21 cellular contexts compared by ENCODE assay signal in the genomic region with DNA sequence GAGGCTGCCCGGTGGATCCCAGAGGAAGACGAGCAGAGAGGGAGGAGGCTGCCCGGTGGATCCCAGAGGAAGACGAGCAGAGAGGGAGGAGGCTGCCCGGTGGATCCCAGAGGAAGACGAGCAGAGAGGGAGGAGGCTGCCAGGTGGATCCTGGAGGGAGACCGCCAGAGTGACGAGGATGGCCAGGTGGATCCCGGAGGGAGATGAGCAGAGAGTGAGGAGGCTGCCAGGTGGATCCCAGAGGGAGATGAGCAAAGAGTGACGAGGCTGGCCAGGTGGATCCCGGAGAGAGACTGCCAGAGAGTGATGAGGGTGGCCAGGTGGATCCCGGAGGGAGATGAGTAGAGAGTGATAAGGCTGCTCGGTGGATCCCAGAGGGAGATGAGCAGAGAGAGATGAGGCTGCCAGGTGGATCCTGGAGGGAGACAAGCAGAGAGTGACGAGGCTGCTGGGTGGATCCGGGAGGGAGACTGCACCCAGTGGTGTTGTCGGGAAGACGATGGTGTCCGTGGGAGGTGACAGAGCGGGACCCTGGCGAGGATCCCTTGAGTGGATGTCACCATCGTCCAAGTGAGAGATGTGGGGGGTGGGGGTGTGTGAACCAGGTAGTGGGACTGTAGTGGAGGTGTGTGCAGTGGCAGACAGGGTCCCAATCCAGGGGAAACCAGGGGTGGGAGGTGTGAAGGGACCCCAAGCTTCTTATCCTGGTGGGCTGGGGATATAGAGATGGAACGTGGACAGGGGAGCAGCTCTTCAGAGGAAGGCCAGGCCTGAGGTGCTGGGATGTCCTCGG. TPM values are rescaled to one million over a fixed set of nuclear protein-coding genes. Genes with fewer than 3 reads are reported as not detected.
DNase-seq lines count a peak whose midpoint lies in the region; ATAC-seq and TF ChIP-seq lines count a peak whose summit lies in the region.
"Had no signal": no experiment of that assay in that cellular context is flagged by ENCODE, and none has a peak within 500 bp of the region (broad histone marks: within the 10 kb centered on the region; RNA-seq: fewer than 3 reads in every experiment).

No MANE protein-coding gene starts in this region.

- intact Hi-C loops in natural killer cell (cut with micrococcal nuclease) = no loop called here
- intact Hi-C loops in transverse colon (cut with DNase I; ENCODE audit: low total_unique reads) = loop anchor here (10.0 kb wide), 1 partner anchor 59 kb away; no protein-coding TSS in a partner anchor

- POLR2A ChIA-PET in activated CD8-positive, alpha-beta T cell treated with anti-CD3 and anti-CD28 coated beads, Interleukin-2, amount 10 ng/mL, durations not matched to agents 7 days and 5 days (lab: Charles Lee) = no interaction called here

- in situ Hi-C loops in transverse colon (cut with MboI; ENCODE audit: low pct_ligation_motif_present in 1 of 4, low pct_unique_long_range_greater_than_20kb in 1 of 4, low sequenced_read_pairs in 3 of 4) = no loop called here

- no peak for TF ChIP-seq CTCF in natural killer cell (IDR thresholded peaks at IDR 0.05)
- TF ChIP-seq CTCF in nephron progenitor cell (IDR thresholded peaks at IDR 0.05) = no peak
- TF ChIP-seq CTCF in hepatocyte (IDR thresholded peaks at IDR 0.05; ENCODE audit: poor library complexity) = no peak
- no peak for TF ChIP-seq CTCF in transverse colon (IDR thresholded peaks at IDR 0.05)

- H3K27ac Mint-ChIP-seq in natural killer cell treated with Interleukin-12 subunit alpha and Interleukin-12 subunit beta and Interleukin-15 and Interleukin-18, amount 100 ng/mL, for 72 hours = no peak overlapping the region
- no peak overlapping the region for H3K27ac Mint-ChIP-seq in natural killer cell
- H3K27ac Mint-ChIP-seq in nephron progenitor cell = peak overlapping the region; percentile 6
- H3K27ac Mint-ChIP-seq in activated CD8-positive, alpha-beta T cell treated with anti-CD3 and anti-CD28 coated beads, Interleukin-2, amount 10 ng/mL, durations not matched to agents 7 days and 5 days = no peak overlapping the region
- H3K27ac Mint-ChIP-seq: CD4-positive, CD25-positive, alpha-beta regulatory T cell; HFFc6 had no signal

- no peaks in the 10 kb centered on the region for H3K4me1 Mint-ChIP-seq in natural killer cell treated with Interleukin-12 subunit alpha and Interleukin-12 subunit beta and Interleukin-15 and Interleukin-18, amount 100 ng/mL, for 72 hours (ENCODE audit: low read depth in 2 of 2)
- H3K4me1 Mint-ChIP-seq in natural killer cell (no peaks in the 10 kb centered on the region), nephron progenitor cell (peaks cover 24% of the 10 kb centered on the region)
- no peaks in the 10 kb centered on the region for H3K4me1 Mint-ChIP-seq in activated CD8-positive, alpha-beta T cell treated with anti-CD3 and anti-CD28 coated beads, Interleukin-2, amount 10 ng/mL, durations not matched to agents 7 days and 5 days (ENCODE audit: low read depth)

- H3K79me2 ChIP-seq in hepatocyte = no peaks in the 10 kb centered on the region

- no peaks in the 10 kb centered on the region for H3K27me3 ChIP-seq in hepatocyte
- H3K27me3 ChIP-seq in transverse colon = no peaks in the 10 kb centered on the region
- H3K27me3 ChIP-seq: MG63, SJSA1 had no signal

- peaks cover 9 to 29% of the 10 kb centered on the region in 2 donors for H3K27me3 Mint-ChIP-seq in natural killer cell treated with Interleukin-12 subunit alpha and Interleukin-12 subunit beta and Interleukin-15 and Interleukin-18, amount 100 ng/mL, for 72 hours
- H3K27me3 Mint-ChIP-seq in natural killer cell (ENCODE audit: low read depth in 2 of 2) (peaks cover 0 to 2% of the 10 kb centered on the region in 2 donors), nephron progenitor cell (ENCODE audit: low read depth, poor library complexity) (peaks cover 35% of the 10 kb centered on the region)
- H3K27me3 Mint-ChIP-seq in activated CD8-positive, alpha-beta T cell treated with anti-CD3 and anti-CD28 coated beads, Interleukin-2, amount 10 ng/mL, durations not matched to agents 7 days and 5 days (ENCODE audit: low read depth) = peaks cover 3% of the 10 kb centered on the region

- H3K36me3 ChIP-seq in hepatocyte (replicated peaks; ENCODE audit: insufficient read depth, low read depth) = no peaks in the 10 kb centered on the region
- no peaks in the 10 kb centered on the region for H3K36me3 ChIP-seq in transverse colon
- H3K36me3 ChIP-seq: MG63, SJSA1 had no signal

- TF ChIP-seq EP300 in transverse colon (IDR thresholded peaks at IDR 0.05; ENCODE audit: low read depth) = no peak

- H3K9me3 ChIP-seq in hepatocyte (ENCODE audit: low read depth) = no peaks in the 10 kb centered on the region
- no peaks in the 10 kb centered on the region for H3K9me3 ChIP-seq in transverse colon
- H3K9me3 ChIP-seq: MG63, SJSA1 had no signal

- 88% methylated on average over 22 of the region's 23 CpGs for WGBS in hepatocyte (ENCODE audit: low lambda C conversion rate, missing lambda C conversion rate)
- 78 to 83% methylated on average over 18 to 20 of the region's 23 CpGs for WGBS in transverse colon (ENCODE audit: low coverage in 1 of 2), 2 donors

- DNase-seq in natural killer cell treated with Interleukin-12 subunit alpha and Interleukin-12 subunit beta and Interleukin-15 and Interleukin-18, amount 100 ng/mL, for 72 hours (ENCODE audit: low spot score) = peak; percentile 75
- no peak for DNase-seq in natural killer cell
- peak; percentile 2 for DNase-seq in central memory CD4-positive, alpha-beta T cell
- DNase-seq in nephron progenitor cell = no peak
- no peak for DNase-seq in activated CD8-positive, alpha-beta T cell treated with anti-CD3 and anti-CD28 coated beads, Interleukin-2, amount 10 ng/mL, durations not matched to agents 7 days and 5 days
- no peak for DNase-seq in hepatocyte (ENCODE audit: low spot score)
- no peak for DNase-seq in transverse colon
- DNase-seq: CD4-positive, CD25-positive, alpha-beta regulatory T cell; DMS79 treated with DMSO at 0.1 percent for 48 hours; H7; HFFc6; Kasumi-1; MG63; NCI-H1417 treated with DMSO at 0.1 percent for 48 hours; NCI-H187; NCI-H2107; NCI-H2227 treated with DMSO at 0.1 percent for 48 hours; NCI-H510A; NK-92 treated with Interleukin-12 subunit alpha and Interleukin-12 subunit beta, amount 100 ng/mL, for 24 hours had no signal

- no peaks in the 10 kb centered on the region for H4K20me1 ChIP-seq in hepatocyte (ENCODE audit: insufficient read depth, poor library complexity, severe bottlenecking)

- H3K9me3 Mint-ChIP-seq in natural killer cell treated with Interleukin-12 subunit alpha and Interleukin-12 subunit beta and Interleukin-15 and Interleukin-18, amount 100 ng/mL, for 72 hours = peaks cover 3% of the 10 kb centered on the region
- H3K9me3 Mint-ChIP-seq in natural killer cell (no peaks in the 10 kb centered on the region), nephron progenitor cell (peaks cover 19% of the 10 kb centered on the region)
- no peaks in the 10 kb centered on the region for H3K9me3 Mint-ChIP-seq in activated CD8-positive, alpha-beta T cell treated with anti-CD3 and anti-CD28 coated beads, Interleukin-2, amount 10 ng/mL, durations not matched to agents 7 days and 5 days (ENCODE audit: insufficient read depth)

- H3K4me3 ChIP-seq in hepatocyte (no peak overlapping the region), transverse colon (no peak overlapping the region)
- H3K4me3 ChIP-seq: MG63, SJSA1 had no signal

- no peak overlapping the region for H3K4me2 ChIP-seq in hepatocyte

- H3K27ac ChIP-seq in hepatocyte = no peak overlapping the region
- no peak overlapping the region for H3K27ac ChIP-seq in transverse colon
- H3K27ac ChIP-seq: SJSA1 had no signal

- CTCF ChIA-PET in activated CD8-positive, alpha-beta T cell treated with anti-CD3 and anti-CD28 coated beads, Interleukin-2, amount 10 ng/mL, durations not matched to agents 7 days and 5 days (lab: Charles Lee) = no interaction called here

- peak in 1 of 2 donors; percentile 72 for ATAC-seq in natural killer cell treated with Interleukin-12 subunit alpha and Interleukin-12 subunit beta and Interleukin-15 and Interleukin-18, amount 100 ng/mL, for 72 hours
- ATAC-seq in natural killer cell = no peak
- ATAC-seq in activated CD8-positive, alpha-beta T cell treated with anti-CD3 and anti-CD28 coated beads, Interleukin-2, amount 10 ng/mL, durations not matched to agents 7 days and 5 days = no peak

- no peaks in the 10 kb centered on the region for H3K9me2 ChIP-seq in hepatocyte (replicated peaks; ENCODE audit: insufficient read depth)

- H3K4me1 ChIP-seq in hepatocyte (ENCODE audit: insufficient read depth) (no peaks in the 10 kb centered on the region), transverse colon (peaks cover 0 to 4% (median 2%) of the 10 kb centered on the region in 4 donors)

- no peak overlapping the region for H3K4me3 Mint-ChIP-seq in natural killer cell treated with Interleukin-12 subunit alpha and Interleukin-12 subunit beta and Interleukin-15 and Interleukin-18, amount 100 ng/mL, for 72 hours
- H3K4me3 Mint-ChIP-seq in natural killer cell (no peak overlapping the region), nephron progenitor cell (no peak overlapping the region)
- H3K4me3 Mint-ChIP-seq in activated CD8-positive, alpha-beta T cell treated with anti-CD3 and anti-CD28 coated beads, Interleukin-2, amount 10 ng/mL, durations not matched to agents 7 days and 5 days = no peak overlapping the region
- H3K4me3 Mint-ChIP-seq: CD4-positive, CD25-positive, alpha-beta regulatory T cell; HFFc6 had no signal

- no peak overlapping the region for H2AFZ ChIP-seq in hepatocyte

- no peaks in the 10 kb centered on the region for H3K36me3 Mint-ChIP-seq in natural killer cell treated with Interleukin-12 subunit alpha and Interleukin-12 subunit beta and Interleukin-15 and Interleukin-18, amount 100 ng/mL, for 72 hours
- H3K36me3 Mint-ChIP-seq in natural killer cell = no peaks in the 10 kb centered on the region
- no peaks in the 10 kb centered on the region for H3K36me3 Mint-ChIP-seq in nephron progenitor cell (ENCODE audit: low read depth)
- H3K36me3 Mint-ChIP-seq in activated CD8-positive, alpha-beta T cell treated with anti-CD3 and anti-CD28 coated beads, Interleukin-2, amount 10 ng/mL, durations not matched to agents 7 days and 5 days (ENCODE audit: low read depth) = no peaks in the 10 kb centered on the region
- H3K36me3 Mint-ChIP-seq: CD4-positive, CD25-positive, alpha-beta regulatory T cell had no signal

- no peak for TF ChIP-seq POLR2A in transverse colon (IDR thresholded peaks at IDR 0.05)

RNA-seq across cellular contexts. Expression of gene DCDC2C, which starts 22.3 kb away (rescaled TPM):
- not detected for total RNA-seq in natural killer cell treated with Interleukin-12 subunit alpha and Interleukin-12 subunit beta and Interleukin-15 and Interleukin-18, amount 100 ng/mL, for 72 hours
- total RNA-seq in natural killer cell = not detected
- total RNA-seq in activated CD8-positive, alpha-beta T cell treated with anti-CD3 and anti-CD28 coated beads, Interleukin-2, amount 10 ng/mL, durations not matched to agents 7 days and 5 days = not detected
- not detected in 2 replicates for total RNA-seq in hepatocyte
- not detected in 2 replicates for polyA plus RNA-seq in hepatocyte
- total RNA-seq in transverse colon = not detected
- total RNA-seq: CD4-positive, CD25-positive, alpha-beta regulatory T cell; H7; HFFc6; SJSA1 had no signal
- polyA plus RNA-seq: BJ; CD4-positive, CD25-positive, alpha-beta regulatory T cell had no signal

Comparison
In these comparisons a context has a peak if more than half of its experiments do, and no peak if none do; other contexts are left out.
1. DNase-seq: peak in natural killer cell treated with Interleukin-12 subunit alpha and Interleukin-12 subunit beta and Interleukin-15 and Interleukin-18, amount 100 ng/mL, for 72 hours (single experiment) and central memory CD4-positive, alpha-beta T cell (single experiment); none in natural killer cell (single experiment), nephron progenitor cell (single experiment), activated CD8-positive, alpha-beta T cell treated with anti-CD3 and anti-CD28 coated beads, Interleukin-2, amount 10 ng/mL, durations not matched to agents 7 days and 5 days (single experiment), hepatocyte (single experiment) and transverse colon (single experiment).